18 cellular contexts compared by ENCODE assay signal in genomic region chr1:12745992-12746323, GRCh38. TPM values are rescaled to one million over a fixed set of nuclear protein-coding genes. Genes with fewer than 3 reads are reported as not detected.
DNase-seq lines count a peak whose midpoint lies in the region; ATAC-seq and TF ChIP-seq lines count a peak whose summit lies in the region.
"Had no signal": no experiment of that assay in that cellular context is flagged by ENCODE, and none has a peak within 500 bp of the region (broad histone marks: within the 10 kb centered on the region; RNA-seq: fewer than 3 reads in every experiment).

A gene with protein sequence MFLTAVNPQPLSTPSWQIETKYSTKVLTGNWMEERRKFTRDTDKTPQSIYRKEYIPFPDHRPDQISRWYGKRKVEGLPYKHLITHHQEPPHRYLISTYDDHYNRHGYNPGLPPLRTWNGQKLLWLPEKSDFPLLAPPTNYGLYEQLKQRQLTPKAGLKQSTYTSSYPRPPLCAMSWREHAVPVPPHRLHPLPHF (plus strand): TSS chr1:12746200. CDS start chr1:12746431, 231 bp downstream.

- no peak within 1 kb of the TSS for H3K27ac ChIP-seq in KMS-11
- H3K27ac ChIP-seq: gastrocnemius medialis, SJSA1 had no signal

- H3K79me2 ChIP-seq in KMS-11 (ENCODE audit: insufficient read depth, low read depth) = no peaks in the 10 kb centered on the region

- TF ChIP-seq CTCF in KMS-11 (conservative IDR thresholded peaks at IDR 0.05; ENCODE audit: low read depth, low read length) (no peak), osteocyte (IDR thresholded peaks at IDR 0.05) (no peak)

- H3K4me3 ChIP-seq in KMS-11 (IDR thresholded peaks at IDR 0.05; ENCODE audit: insufficient read depth, low read depth, low read length) (no peak within 1 kb of the TSS), adipocyte (ENCODE audit: low read length) (no peak within 1 kb of the TSS)
- H3K4me3 ChIP-seq: gastrocnemius medialis, SJSA1 had no signal

- H3K27me3 Mint-ChIP-seq in osteocyte (ENCODE audit: unreplicated experiment) = peaks cover 5% of the 10 kb centered on the region
- peaks cover 53% of the 10 kb centered on the region for H3K27me3 Mint-ChIP-seq in activated T-cell treated with anti-CD3 and anti-CD28 coated beads, Interleukin-2, amount 50 U/mL, for 4 hours (ENCODE audit: low read depth)

- H3K9me3 ChIP-seq in adipocyte (ENCODE audit: control insufficient read depth, low read length) = peaks cover 32% of the 10 kb centered on the region
- H3K9me3 ChIP-seq: SJSA1 had no signal

- peaks cover 5% of the 10 kb centered on the region for H3K4me1 Mint-ChIP-seq in osteocyte (ENCODE audit: unreplicated experiment)
- H3K4me1 Mint-ChIP-seq in activated T-cell treated with anti-CD3 and anti-CD28 coated beads, Interleukin-2, amount 50 U/mL, for 4 hours (ENCODE audit: low read depth) = no peaks in the 10 kb centered on the region

- no peaks in the 10 kb centered on the region for H3K36me3 ChIP-seq in KMS-11 (ENCODE audit: insufficient read depth)
- H3K36me3 ChIP-seq in adipocyte (ENCODE audit: control insufficient read depth, insufficient read depth, low read length, severe bottlenecking) = no peaks in the 10 kb centered on the region
- H3K36me3 ChIP-seq: gastrocnemius medialis, SJSA1 had no signal

- DNase-seq in NCI-H748 (lab: John Stamatoyannopoulos, UW; ENCODE audit: unreplicated experiment) = peak; percentile 53
- DNase-seq in NCI-H748 treated with DMSO at 0.1 percent for 48 hours (lab: John Stamatoyannopoulos, UW) = no peak
- peak; percentile 20 for DNase-seq in adipocyte (ENCODE audit: low read depth)
- DNase-seq in osteocyte (ENCODE audit: extremely low spot score, unreplicated experiment) = no peak
- DNase-seq in activated T-cell treated with anti-CD3 and anti-CD28 coated beads, Interleukin-2, amount 50 U/mL, for 4 hours = no peak
- DNase-seq in globus pallidus (ENCODE audit: low spot score) = no peak
- DNase-seq: activated naive CD4-positive, alpha-beta T cell treated with anti-CD3 and anti-CD28 coated beads for 36 hours; COR-L47; effector memory CD8-positive, alpha-beta T cell; gastrocnemius medialis; H7; IMR-90; nucleus accumbens; small intestine had no signal

- peak within 1 kb of the TSS; percentile 5; the same call in 1 of the 2 replicates for H3K4me2 ChIP-seq in KMS-11

- ATAC-seq in HG03442 (IDR thresholded peaks at IDR 0.05; ENCODE audit: unreplicated experiment) = no peak
- no peak for ATAC-seq in activated T-cell treated with anti-CD3 and anti-CD28 coated beads, Interleukin-2, amount 50 U/mL, for 4 hours
- ATAC-seq: effector memory CD8-positive, alpha-beta T cell; gastrocnemius medialis had no signal

- H3K9ac ChIP-seq in KMS-11 (no peak within 1 kb of the TSS), adipocyte (ENCODE audit: low read length) (no peak within 1 kb of the TSS)

- peak within 1 kb of the TSS; percentile 3 for H3K27ac Mint-ChIP-seq in osteocyte (ENCODE audit: unreplicated experiment)
- H3K27ac Mint-ChIP-seq: activated naive CD4-positive, alpha-beta T cell treated with anti-CD3 and anti-CD28 coated beads for 36 hours; effector memory CD8-positive, alpha-beta T cell; mesothelial cell of epicardium had no signal

- H3K27me3 ChIP-seq in KMS-11 (ENCODE audit: insufficient read depth, low read depth) = peaks cover 55% of the 10 kb centered on the region; the same call in 1 of the 2 replicates
- H3K27me3 ChIP-seq in adipocyte (replicated peaks; ENCODE audit: control insufficient read depth, insufficient read depth, low read length) = no peaks in the 10 kb centered on the region
- H3K27me3 ChIP-seq: gastrocnemius medialis, SJSA1 had no signal

- H3K4me1 ChIP-seq in KMS-11 (ENCODE audit: low read depth, poor library complexity, severe bottlenecking) (peaks cover 17% of the 10 kb centered on the region), adipocyte (ENCODE audit: control insufficient read depth, insufficient read depth, low read length) (no peaks in the 10 kb centered on the region)
- H3K4me1 ChIP-seq: SJSA1 had no signal

- H4K20me1 ChIP-seq in KMS-11 (ENCODE audit: insufficient read depth) = no peaks in the 10 kb centered on the region

- no peak within 1 kb of the TSS for H3K4me3 Mint-ChIP-seq in osteocyte (ENCODE audit: unreplicated experiment)
- no peak within 1 kb of the TSS for H3K4me3 Mint-ChIP-seq in activated T-cell treated with anti-CD3 and anti-CD28 coated beads, Interleukin-2, amount 50 U/mL, for 4 hours
- H3K4me3 Mint-ChIP-seq: activated naive CD4-positive, alpha-beta T cell treated with anti-CD3 and anti-CD28 coated beads for 36 hours; effector memory CD8-positive, alpha-beta T cell; mesothelial cell of epicardium had no signal

- peaks cover 24% of the 10 kb centered on the region for H3K9me3 Mint-ChIP-seq in osteocyte (ENCODE audit: unreplicated experiment)
- H3K9me3 Mint-ChIP-seq in activated T-cell treated with anti-CD3 and anti-CD28 coated beads, Interleukin-2, amount 50 U/mL, for 4 hours = peaks cover 28% of the 10 kb centered on the region

- H2AFZ ChIP-seq in KMS-11 (ENCODE audit: low read depth) = no peak within 1 kb of the TSS

- no peaks in the 10 kb centered on the region for H3K36me3 Mint-ChIP-seq in osteocyte (ENCODE audit: unreplicated experiment)
- H3K36me3 Mint-ChIP-seq in activated T-cell treated with anti-CD3 and anti-CD28 coated beads, Interleukin-2, amount 50 U/mL, for 4 hours (ENCODE audit: insufficient read depth) = peaks cover 2% of the 10 kb centered on the region
- H3K36me3 Mint-ChIP-seq: mesothelial cell of epicardium had no signal

RNA-seq across cellular contexts. Expression of the gene that starts here (rescaled TPM):
- total RNA-seq in osteocyte = not detected in 2 replicates
- not detected for total RNA-seq in activated T-cell treated with anti-CD3 and anti-CD28 coated beads, Interleukin-2, amount 50 U/mL, for 4 hours
- total RNA-seq: activated naive CD4-positive, alpha-beta T cell treated with anti-CD3 and anti-CD28 coated beads for 36 hours; gastrocnemius medialis; H7; IMR-90; mesothelial cell of epicardium; SJSA1 had no signal

Comparison
In these comparisons a context has a peak if more than half of its experiments do, and no peak if none do; other contexts are left out.
1. DNase-seq: peak in NCI-H748 (single experiment) and adipocyte (single experiment); none in NCI-H748 treated with DMSO at 0.1 percent for 48 hours (single experiment), osteocyte (single experiment), activated T-cell treated with anti-CD3 and anti-CD28 coated beads, Interleukin-2, amount 50 U/mL, for 4 hours (single experiment) and globus pallidus (single experiment).